In genomic region chr15:28104326-28104725, GRCh38 we compare ENCODE assay signal across 27 cellular contexts. TPM values are rescaled to one million over a fixed set of nuclear protein-coding genes. Genes with fewer than 3 reads are reported as not detected.
DNase-seq lines count a peak whose midpoint lies in the region; ATAC-seq and TF ChIP-seq lines count a peak whose summit lies in the region.
"Had no signal": no experiment of that assay in that cellular context is flagged by ENCODE, and none has a peak within 500 bp of the region (broad histone marks: within the 10 kb centered on the region; RNA-seq: fewer than 3 reads in every experiment).

No MANE protein-coding gene starts in this region.

- no peak overlapping the region for H3K27ac ChIP-seq in osteoblast (ENCODE audit: low read depth, low read length)
- H3K27ac ChIP-seq: BLaER1, PC-9, SJSA1 had no signal

- peak; percentile 21 for DNase-seq in CD14-positive monocyte (ENCODE audit: low spot score)
- peak; percentile 67 for DNase-seq in H7
- DNase-seq in ecto neural progenitor cell (ENCODE audit: low spot score) = peak; percentile 44
- peak; percentile 55 for DNase-seq in osteoblast (ENCODE audit: insufficient read length, low spot score, missing footprints)
- no peak for DNase-seq in DMS79 (lab: John Stamatoyannopoulos, UW)
- DNase-seq in NCI-H2029 (lab: John Stamatoyannopoulos, UW) = no peak
- DNase-seq: CD4-positive, alpha-beta T cell; EL; GF-D8; HCEC 1CT; IMR-90; KG1; MG63; NCI-H1105 treated with DMSO at 0.1 percent for 48 hours; NCI-H2029 treated with DMSO at 0.1 percent for 48 hours; NCI-H446 treated with DMSO at 0.1 percent for 48 hours; NCI-H526; NCI-H82; NK-92 treated with Interleukin-12 subunit alpha and Interleukin-12 subunit beta, amount 100 ng/mL, for 24 hours; PC-9; Right ventricle myocardium superior had no signal

- no peaks in the 10 kb centered on the region for H3K36me3 ChIP-seq in H7 (replicated peaks; ENCODE audit: control insufficient read depth, insufficient read depth, low read length)
- no peaks in the 10 kb centered on the region for H3K36me3 ChIP-seq in osteoblast (ENCODE audit: insufficient read depth, low read length)
- H3K36me3 ChIP-seq: BLaER1, MG63, SJSA1 had no signal

- H3K4me3 ChIP-seq in H7 (ENCODE audit: insufficient read depth, low read depth, low read length) (no peak overlapping the region), osteoblast (ENCODE audit: insufficient read depth, low read length) (no peak overlapping the region)
- H3K4me3 ChIP-seq: BLaER1, MG63, PC-9, SJSA1 had no signal

- TF ChIP-seq CTCF in CD14-positive monocyte (IDR thresholded peaks at IDR 0.05) = no peak
- TF ChIP-seq CTCF in osteoblast (IDR thresholded peaks at IDR 0.05; ENCODE audit: extremely low read depth, low read depth, low read length) = no peak

- H3K27me3 ChIP-seq in H7 (ENCODE audit: control insufficient read depth, insufficient read depth, low read length) = peaks cover 52% of the 10 kb centered on the region
- H3K27me3 ChIP-seq in osteoblast (ENCODE audit: insufficient read depth, low read length) = peaks cover 13% of the 10 kb centered on the region
- H3K27me3 ChIP-seq: MG63, SJSA1 had no signal

- H3K4me2 ChIP-seq in osteoblast (ENCODE audit: insufficient read depth, low read length) = no peak overlapping the region
- H3K4me2 ChIP-seq: BLaER1, PC-9 had no signal

- ATAC-seq in HG03135 (IDR thresholded peaks at IDR 0.05; ENCODE audit: unreplicated experiment) = no peak
- ATAC-seq in esophagus mucosa = no peak

- H3K4me1 ChIP-seq in osteoblast (ENCODE audit: insufficient read depth, low read length) = no peaks in the 10 kb centered on the region

- H3K9me3 ChIP-seq in osteoblast (ENCODE audit: low read depth, low read length) = no peaks in the 10 kb centered on the region
- H3K9me3 ChIP-seq: BLaER1, MG63 had no signal

- no peaks in the 10 kb centered on the region for H4K20me1 ChIP-seq in osteoblast (ENCODE audit: insufficient read depth, low read length)

- peak overlapping the region in 1 of 2 donors; percentile 24 for H3K4me3 Mint-ChIP-seq in CD14-positive monocyte

- H3K36me3 Mint-ChIP-seq in CD14-positive monocyte = peaks cover 0 to 4% of the 10 kb centered on the region in 2 donors

- intact Hi-C loops in CD14-positive monocyte (cut with micrococcal nuclease) = no loop called here

- H2AFZ ChIP-seq in osteoblast (ENCODE audit: low read length) = no peak overlapping the region
- H2AFZ ChIP-seq: PC-9 had no signal

- no peaks in the 10 kb centered on the region for H3K79me2 ChIP-seq in osteoblast (ENCODE audit: insufficient read depth, low read length)

- H3K4me1 Mint-ChIP-seq in CD14-positive monocyte = peaks cover 14% of the 10 kb centered on the region

- H3K9me3 Mint-ChIP-seq in CD14-positive monocyte = peaks cover 3 to 29% (median 13%) of the 10 kb centered on the region in 7 donors
- H3K9me3 Mint-ChIP-seq: CD4-positive, alpha-beta T cell had no signal

- H3K27ac Mint-ChIP-seq in CD14-positive monocyte = no peak overlapping the region
- H3K27ac Mint-ChIP-seq: CD4-positive, alpha-beta T cell had no signal

- H3K27me3 Mint-ChIP-seq in CD14-positive monocyte (ENCODE audit: low read depth in 3 of 3) = peaks cover 50 to 74% (median 57%) of the 10 kb centered on the region in 3 donors

RNA-seq across cellular contexts. Expression of gene OCA2, which starts 5.2 kb away (rescaled TPM):
- not detected for polyA plus RNA-seq in CD14-positive monocyte
- 0.21 and 0.37 TPM in 2 replicates for total RNA-seq in H7 (2014; rRNA removed; shearing (Covaris generic))
- total RNA-seq in osteoblast = not detected in 2 replicates
- total RNA-seq in esophagus mucosa = 1.6 TPM
- total RNA-seq: CD4-positive, alpha-beta T cell; PC-9; RPMI7951 had no signal
- polyA plus RNA-seq: AG04450 had no signal

Comparison
In these comparisons a context has a peak if more than half of its experiments do, and no peak if none do; other contexts are left out.
1. DNase-seq: peak in CD14-positive monocyte (single experiment), H7 (single experiment), ecto neural progenitor cell (single experiment) and osteoblast (single experiment); none in DMS79 (single experiment) and NCI-H2029 (single experiment).